Comparison of ENCODE assay signal across 8 cellular contexts in the genomic region with DNA sequence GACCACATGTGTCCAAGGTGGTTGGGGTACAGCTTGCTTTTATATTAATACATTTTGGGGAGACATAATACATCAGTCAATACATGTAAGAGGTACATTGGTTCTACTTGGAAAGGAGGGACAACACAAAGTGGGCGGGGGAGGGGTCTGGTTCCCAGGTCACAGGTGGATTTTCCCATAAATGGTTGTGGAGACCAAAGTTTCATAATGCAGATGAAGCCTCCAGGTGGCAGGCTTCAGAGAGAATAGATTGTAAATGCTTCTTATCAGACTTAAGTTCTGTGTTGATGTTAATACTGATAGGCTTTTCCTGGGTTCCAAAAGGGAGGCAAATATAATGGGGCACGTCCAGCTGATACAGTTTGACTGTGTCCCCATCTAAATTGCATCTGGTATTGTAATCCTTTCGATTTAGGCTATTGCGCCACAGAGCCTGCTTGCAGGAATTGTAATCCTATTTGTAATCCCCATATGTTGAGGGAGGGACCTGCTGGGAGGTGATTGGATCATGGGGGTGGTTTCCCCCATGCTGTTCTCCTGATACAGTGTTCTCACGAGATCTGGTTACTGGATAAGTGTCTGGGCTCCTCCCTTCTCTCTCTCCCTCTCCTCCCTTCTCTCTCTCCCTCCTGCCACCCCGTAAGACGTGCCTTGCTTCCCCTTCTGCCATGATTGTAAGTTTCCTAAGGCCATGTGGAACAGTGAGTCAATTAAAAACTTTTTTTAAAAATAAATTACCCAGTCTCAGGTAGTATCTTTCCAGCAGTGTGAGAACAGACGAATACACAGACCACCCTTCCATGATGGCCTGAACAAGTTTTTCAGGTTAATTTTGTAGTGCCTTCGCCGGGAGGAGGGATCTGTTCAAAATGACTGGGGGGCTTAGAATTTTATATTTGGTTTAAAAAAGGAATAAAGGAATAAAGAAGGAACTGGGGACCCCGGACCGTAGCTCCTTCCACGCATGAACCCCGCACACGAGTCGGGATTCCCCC. TPM values are rescaled to one million over a fixed set of nuclear protein-coding genes. Genes with fewer than 3 reads are reported as not detected.
DNase-seq lines count a peak whose midpoint lies in the region; ATAC-seq and TF ChIP-seq lines count a peak whose summit lies in the region.

No MANE protein-coding gene starts in this region.

- H3K23ac ChIP-seq in mesendoderm (ENCODE audit: low read length): no peak overlapping the region

- peaks cover 33% of the 10 kb centered on the region for H3K27me3 Mint-ChIP-seq in activated CD8-positive, alpha-beta memory T cell treated with anti-CD3 and anti-CD28 coated beads, Interleukin-2, amount 10 ng/mL, durations not matched to agents 7 days and 5 days

- H2AK5ac ChIP-seq in mesendoderm (ENCODE audit: low read length): no peak overlapping the region

- ATAC-seq in HG03139 (IDR thresholded peaks at IDR 0.05; ENCODE audit: unreplicated experiment): no peak
- no peak for ATAC-seq in activated CD8-positive, alpha-beta memory T cell treated with anti-CD3 and anti-CD28 coated beads, Interleukin-2, amount 10 ng/mL, durations not matched to agents 7 days and 5 days

- no peak overlapping the region for H2BK15ac ChIP-seq in mesendoderm (replicated peaks; ENCODE audit: low read depth)

- no peak overlapping the region for H3K4ac ChIP-seq in mesendoderm (ENCODE audit: low read depth, low read length)

- H3K4me3 ChIP-seq in ACC112 (ENCODE audit: low read depth, low read length) (peak overlapping the region; percentile 90), cardiac fibroblast (replicated peaks in 1 of 2; ENCODE audit: low read depth in 2 of 2, low read length in 2 of 2) (peak overlapping the region; percentile 73 to 83), mesendoderm (ENCODE audit: low read length) (peak overlapping the region; percentile 52)

- peak overlapping the region; percentile 42 for H3K4me2 ChIP-seq in mesendoderm (ENCODE audit: low read length)

- H3K56ac ChIP-seq in mesendoderm (ENCODE audit: low read length): peak overlapping the region; percentile 81

- DNase-seq in GM04504 (ENCODE audit: low read depth) (peak; percentile 69), NCI-H82 treated with DMSO at 0.1 percent for 48 hours (lab: John Stamatoyannopoulos, UW; ENCODE audit: unreplicated experiment) (peak; percentile 90), cardiac fibroblast (ENCODE audit: low read depth in 2 of 2) (peak; percentile 52 to 74), mesendoderm (peak; percentile 93)
- no peak for DNase-seq in stimulated activated CD4-positive, alpha-beta T cell treated with anti-CD3 and anti-CD28 coated beads, Interleukin-1b, Interleukin-23, amount 100 ng/mL, for 48 hours
- no peak for DNase-seq in activated CD8-positive, alpha-beta memory T cell treated with anti-CD3 and anti-CD28 coated beads, Interleukin-2, amount 10 ng/mL, durations not matched to agents 7 days and 5 days

- H3K36me3 Mint-ChIP-seq in activated CD8-positive, alpha-beta memory T cell treated with anti-CD3 and anti-CD28 coated beads, Interleukin-2, amount 10 ng/mL, durations not matched to agents 7 days and 5 days: peaks cover 6% of the 10 kb centered on the region

- H3K36me3 ChIP-seq in ACC112 (ENCODE audit: insufficient read depth, low read length) (no peaks in the 10 kb centered on the region), mesendoderm (ENCODE audit: control insufficient read depth, insufficient read depth, low read length) (no peaks in the 10 kb centered on the region)

- H3K9ac ChIP-seq in mesendoderm (ENCODE audit: low read length): peak overlapping the region; percentile 71

- no peak for TF ChIP-seq CTCF in cardiac fibroblast (IDR thresholded peaks at IDR 0.05; ENCODE audit: low read depth, low read length)

- no peak overlapping the region for H2BK120ac ChIP-seq in mesendoderm (ENCODE audit: low read depth, low read length)

- H3K27ac Mint-ChIP-seq in activated CD8-positive, alpha-beta memory T cell treated with anti-CD3 and anti-CD28 coated beads, Interleukin-2, amount 10 ng/mL, durations not matched to agents 7 days and 5 days: no peak overlapping the region

- H3K79me2 ChIP-seq in ACC112 (ENCODE audit: control insufficient read depth, insufficient read depth, low read length, unreplicated experiment) (no peaks in the 10 kb centered on the region), mesendoderm (ENCODE audit: control insufficient read depth, insufficient read depth, low read length) (no peaks in the 10 kb centered on the region)

- no CpG with 5 or more reads among the region's 16 CpGs for WGBS in mesendoderm (ENCODE audit: extremely low coverage, insufficient coverage, low lambda C conversion rate)

- H3K4me1 ChIP-seq in ACC112 (ENCODE audit: control insufficient read depth, insufficient read depth, low read length, unreplicated experiment) (no peaks in the 10 kb centered on the region), mesendoderm (ENCODE audit: control insufficient read depth, low read depth, low read length) (no peaks in the 10 kb centered on the region)

- no peak overlapping the region for H2BK5ac ChIP-seq in mesendoderm (ENCODE audit: low read length)

- no peak overlapping the region for H4K8ac ChIP-seq in mesendoderm (ENCODE audit: low read depth, low read length)

- peaks cover 8% of the 10 kb centered on the region for H3K4me1 Mint-ChIP-seq in activated CD8-positive, alpha-beta memory T cell treated with anti-CD3 and anti-CD28 coated beads, Interleukin-2, amount 10 ng/mL, durations not matched to agents 7 days and 5 days

- no peak overlapping the region for H3K4me3 Mint-ChIP-seq in activated CD8-positive, alpha-beta memory T cell treated with anti-CD3 and anti-CD28 coated beads, Interleukin-2, amount 10 ng/mL, durations not matched to agents 7 days and 5 days

- H3K18ac ChIP-seq in mesendoderm (ENCODE audit: low read length): peak overlapping the region; percentile 61

- H3K79me1 ChIP-seq in mesendoderm (ENCODE audit: low read length): no peaks in the 10 kb centered on the region

- H3K27me3 ChIP-seq in ACC112 (ENCODE audit: insufficient read depth, low read length) (no peaks in the 10 kb centered on the region), mesendoderm (ENCODE audit: insufficient read depth, low read length, poor library complexity) (no peaks in the 10 kb centered on the region)

- CTCF ChIA-PET in activated CD8-positive, alpha-beta memory T cell treated with anti-CD3 and anti-CD28 coated beads, Interleukin-2, amount 10 ng/mL, durations not matched to agents 7 days and 5 days (lab: Charles Lee): interaction anchor here (0.6 kb wide), 1 partner anchor 40 kb away, joined by 3 read pairs; no protein-coding TSS in a partner anchor

- H3K9me3 Mint-ChIP-seq in activated CD8-positive, alpha-beta memory T cell treated with anti-CD3 and anti-CD28 coated beads, Interleukin-2, amount 10 ng/mL, durations not matched to agents 7 days and 5 days (ENCODE audit: low read depth): peaks cover 9% of the 10 kb centered on the region

- H3K27ac ChIP-seq in ACC112 (ENCODE audit: low read depth, low read length) (peak overlapping the region; percentile 50; the same call in 1 of the 2 replicates), mesendoderm (ENCODE audit: low read depth, low read length) (no peak overlapping the region)

- H4K5ac ChIP-seq in mesendoderm (ENCODE audit: low read length): no peak overlapping the region

- H2AFZ ChIP-seq in ACC112 (ENCODE audit: low read length, unreplicated experiment): peak overlapping the region; percentile 73

RNA-seq across cellular contexts. Expression of a gene that starts 44.9 kb away (rescaled TPM):
- 2.2 TPM for polyA plus RNA-seq in mesendoderm (2013, experiment 1 of 2)
- 2.0 TPM for polyA plus RNA-seq in mesendoderm (2013, experiment 2 of 2)
- total RNA-seq in activated CD8-positive, alpha-beta memory T cell treated with anti-CD3 and anti-CD28 coated beads, Interleukin-2, amount 10 ng/mL, durations not matched to agents 7 days and 5 days: 1 to 10 TPM; 6.3 to 6.4 TPM

Comparison
In these comparisons a context has a peak if more than half of its experiments do, and no peak if none do; other contexts are left out.
1. DNase-seq: peak in GM04504 (single experiment), NCI-H82 treated with DMSO at 0.1 percent for 48 hours (single experiment), cardiac fibroblast (2 of 2) and mesendoderm (single experiment); none in stimulated activated CD4-positive, alpha-beta T cell treated with anti-CD3 and anti-CD28 coated beads, Interleukin-1b, Interleukin-23, amount 100 ng/mL, for 48 hours (single experiment) and activated CD8-positive, alpha-beta memory T cell treated with anti-CD3 and anti-CD28 coated beads, Interleukin-2, amount 10 ng/mL, durations not matched to agents 7 days and 5 days (single experiment).
2. Peak in every context shown above with its lines, with median percentiles within 50 percentile points of each other: H3K4me3 ChIP-seq.